In the genomic region with DNA sequence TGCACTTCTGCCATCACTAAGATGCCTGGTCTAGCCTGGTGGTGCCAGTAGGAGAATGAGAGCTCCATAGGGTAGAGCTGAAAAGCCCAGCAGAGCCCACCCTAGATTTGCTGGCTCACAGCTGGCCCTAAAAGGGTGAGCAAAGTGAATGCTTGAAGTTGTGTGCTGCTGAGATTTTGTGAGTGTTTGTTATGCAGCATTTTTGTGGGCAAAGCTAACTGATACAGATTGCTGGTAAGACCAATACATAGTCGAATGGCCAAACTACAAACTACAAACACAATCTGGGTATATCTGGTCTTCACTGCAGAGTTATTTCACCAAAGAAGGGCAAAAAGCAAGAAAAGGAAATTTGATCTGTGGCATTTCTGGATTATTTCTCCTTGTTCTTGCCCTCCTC, we compare ENCODE assay signal across 27 cellular contexts.
"Had no signal": no experiment of that assay in that cellular context is flagged by ENCODE, and none has a peak within 500 bp of the region (broad histone marks: within the 10 kb centered on the region; RNA-seq: fewer than 3 reads in every experiment).

No MANE protein-coding gene starts in this region.

- H3K4me3 ChIP-seq: stomach, suprapubic skin, testis, thoracic aorta, thyroid gland, tibial artery, tibial nerve, transverse colon, upper lobe of left lung, upper lobe of right lung, uterus, vagina had no signal

- H3K4me1 ChIP-seq: stomach, suprapubic skin, testis, thyroid gland, tibial artery, tibial nerve, transverse colon, upper lobe of left lung, upper lobe of right lung, uterus, vagina had no signal

- ATAC-seq: stimulated activated effector memory CD8-positive, alpha-beta T cell treated with anti-CD3 and anti-CD28 coated beads, Interleukin-12 subunit alpha, Interleukin-12 subunit beta, amount 100 ng/mL, for 72 hours; stimulated activated memory B cell treated with anti-CD40 and anti-IgM and Interleukin-4, amounts not matched to agents 10 μg/mL and 1 μg/mL and 100 μg/mL, for 72 hours; stimulated activated naive B cell treated with anti-CD40 and anti-IgM and Interleukin-4, amounts not matched to agents 10 μg/mL and 1 μg/mL and 100 μg/mL, for 72 hours; stimulated activated naive CD8-positive, alpha-beta T cell treated with anti-CD3 and anti-CD28 coated beads, Interleukin-15, amount 100 ng/mL, for 72 hours; stimulated activated naive CD8-positive, alpha-beta T cell treated with anti-CD3 and anti-CD28 coated beads, Interleukin-15, Interleukin-2, amounts not matched to agents 100 U/mL and 50 U/mL, for 24 hours; upper lobe of right lung had no signal

- H3K9me3 ChIP-seq: stomach, suprapubic skin, testis, thoracic aorta, thyroid gland, transverse colon, upper lobe of left lung, upper lobe of right lung, uterus, vagina had no signal

- DNase-seq: stimulated activated CD4-positive, alpha-beta T cell treated with anti-CD3 and anti-CD28 coated beads, Interleukin-2, amount 100 ng/mL, for 48 hours; stimulated activated CD4-positive, alpha-beta T cell treated with anti-CD3 and anti-CD28 coated beads, Interleukin-4, amount 100 ng/mL, for 1 hour; stimulated activated CD4-positive, alpha-beta T cell treated with anti-CD3 and anti-CD28 coated beads, Interleukin-4, amount 100 ng/mL, for 24 hours; stimulated activated CD4-positive, alpha-beta T cell treated with anti-CD3 and anti-CD28 coated beads, Interleukin-4, amount 100 ng/mL, for 4 hours; stimulated activated CD8-positive, alpha-beta memory T cell treated with anti-CD3 and anti-CD28 coated beads, Interleukin-4, amount 100 ng/mL, for 48 hours; stimulated activated naive B cell treated with anti-CD40 and anti-IgM and Interleukin-4, amounts not matched to agents 10 μg/mL and 1 μg/mL and 100 μg/mL, for 72 hours; stimulated activated naive CD4-positive, alpha-beta T cell; stimulated activated naive CD4-positive, alpha-beta T cell treated with Interleukin-2 at 50 U/mL for 16 hours; stimulated activated naive CD8-positive, alpha-beta T cell treated with anti-CD3 and anti-CD28 coated beads, Interleukin-15, amount 100 ng/mL, for 72 hours; stimulated activated naive CD8-positive, alpha-beta T cell treated with anti-CD3 and anti-CD28 coated beads, Interleukin-15, Interleukin-2, amounts not matched to agents 100 U/mL and 50 U/mL, for 24 hours; stomach; substantia nigra; testis; thyroid gland; tibial artery; transverse colon; trophoblast cell; upper lobe of left lung; upper lobe of right lung; uterus had no signal

- H3K36me3 ChIP-seq: stomach, suprapubic skin, thoracic aorta, thyroid gland, tibial artery, tibial nerve, transverse colon, upper lobe of left lung, upper lobe of right lung, uterus, vagina had no signal

- H3K27ac ChIP-seq: stomach, suprapubic skin, testis, thoracic aorta, thyroid gland, tibial artery, tibial nerve, transverse colon, upper lobe of left lung, upper lobe of right lung, uterus, vagina had no signal

- H3K27me3 ChIP-seq: stomach, suprapubic skin, testis, thyroid gland, tibial nerve, transverse colon, upper lobe of left lung, upper lobe of right lung, uterus, vagina had no signal

- FAIRE-seq: urothelium cell line had no signal
